In genomic region chr11:103078710-103079109, GRCh38 we compare ENCODE assay signal across 16 cellular contexts. TPM values are rescaled to one million over a fixed set of nuclear protein-coding genes. Genes with fewer than 3 reads are reported as not detected.
DNase-seq lines count a peak whose midpoint lies in the region; ATAC-seq, FAIRE-seq and TF ChIP-seq lines count a peak whose summit lies in the region.
"Had no signal": no experiment of that assay in that cellular context is flagged by ENCODE, and none has a peak within 500 bp of the region (broad histone marks: within the 10 kb centered on the region; RNA-seq: fewer than 3 reads in every experiment).

No MANE protein-coding gene starts in this region.

- H3K4me1 Mint-ChIP-seq in stimulated activated naive CD8-positive, alpha-beta T cell treated with anti-CD3 and anti-CD28 coated beads, Interleukin-15, Interleukin-2, amounts not matched to agents 100 ng/mL and 50 ng/mL, for 24 hours (ENCODE audit: low read depth), result peaks cover 2% of the 10 kb centered on the region
- H3K4me1 Mint-ChIP-seq in stimulated activated naive B cell treated with anti-CD40 and anti-IgM and Interleukin-4, amounts not matched to agents 10 μg/mL and 1 μg/mL and 100 μg/mL, for 72 hours, result peaks cover 8 to 14% of the 10 kb centered on the region in 2 donors
- H3K4me1 Mint-ChIP-seq: H9 had no signal

- H3K4me3 ChIP-seq in epithelial cell of esophagus (ENCODE audit: low read length), result no peak overlapping the region
- H3K4me3 ChIP-seq: BLaER1 had no signal

- no peaks in the 10 kb centered on the region for H3K27me3 Mint-ChIP-seq in stimulated activated naive CD8-positive, alpha-beta T cell treated with anti-CD3 and anti-CD28 coated beads, Interleukin-15, Interleukin-2, amounts not matched to agents 100 ng/mL and 50 ng/mL, for 24 hours
- H3K27me3 Mint-ChIP-seq in stimulated activated naive B cell treated with anti-CD40 and anti-IgM and Interleukin-4, amounts not matched to agents 10 μg/mL and 1 μg/mL and 100 μg/mL, for 72 hours, result no peaks in the 10 kb centered on the region

- no peak for DNase-seq in stimulated activated naive CD8-positive, alpha-beta T cell treated with anti-CD3 and anti-CD28 coated beads, Interleukin-15, Interleukin-2, amounts not matched to agents 100 U/mL and 50 U/mL, for 24 hours
- DNase-seq in epithelial cell of esophagus (ENCODE audit: low read depth) (peak; percentile 65), islet precursor cell (peak; percentile 40), anterior cingulate cortex (lab: John Stamatoyannopoulos, UW) (no peak), frontal cortex (ENCODE audit: low spot score in 2 of 2) (no peak)
- no peak for DNase-seq in stimulated activated naive B cell treated with anti-CD40 and anti-IgM and Interleukin-4, amounts not matched to agents 10 μg/mL and 1 μg/mL and 100 μg/mL, for 72 hours
- DNase-seq: 8988T, AML-193, DMS53, GF-D8, GOT3, H9 had no signal

- H3K27ac Mint-ChIP-seq in stimulated activated naive CD8-positive, alpha-beta T cell treated with anti-CD3 and anti-CD28 coated beads, Interleukin-15, Interleukin-2, amounts not matched to agents 100 ng/mL and 50 ng/mL, for 24 hours, result peak overlapping the region; percentile 24
- no peak overlapping the region for H3K27ac Mint-ChIP-seq in stimulated activated naive B cell treated with anti-CD40 and anti-IgM and Interleukin-4, amounts not matched to agents 10 μg/mL and 1 μg/mL and 100 μg/mL, for 72 hours

- H3K4me3 Mint-ChIP-seq in stimulated activated naive CD8-positive, alpha-beta T cell treated with anti-CD3 and anti-CD28 coated beads, Interleukin-15, Interleukin-2, amounts not matched to agents 100 ng/mL and 50 ng/mL, for 24 hours, result no peak overlapping the region
- H3K4me3 Mint-ChIP-seq in stimulated activated naive B cell treated with anti-CD40 and anti-IgM and Interleukin-4, amounts not matched to agents 10 μg/mL and 1 μg/mL and 100 μg/mL, for 72 hours, result no peak overlapping the region
- H3K4me3 Mint-ChIP-seq: H9 had no signal

- H3K9me3 Mint-ChIP-seq in stimulated activated naive CD8-positive, alpha-beta T cell treated with anti-CD3 and anti-CD28 coated beads, Interleukin-15, Interleukin-2, amounts not matched to agents 100 ng/mL and 50 ng/mL, for 24 hours, result no peaks in the 10 kb centered on the region
- H3K9me3 Mint-ChIP-seq in stimulated activated naive B cell treated with anti-CD40 and anti-IgM and Interleukin-4, amounts not matched to agents 10 μg/mL and 1 μg/mL and 100 μg/mL, for 72 hours, result no peaks in the 10 kb centered on the region
- H3K9me3 Mint-ChIP-seq: H9 had no signal

- no peak for FAIRE-seq in frontal cortex (lab: Jason Lieb, UNC)
- FAIRE-seq: GM18507, HepG2 had no signal

- no peak for TF ChIP-seq CTCF in epithelial cell of esophagus (IDR thresholded peaks at IDR 0.05; ENCODE audit: insufficient read depth, low read depth, low read length, missing control alignments)

- ATAC-seq in stimulated activated naive CD8-positive, alpha-beta T cell treated with anti-CD3 and anti-CD28 coated beads, Interleukin-15, Interleukin-2, amounts not matched to agents 100 U/mL and 50 U/mL, for 24 hours, result no peak
- ATAC-seq in stimulated activated naive B cell treated with anti-CD40 and anti-IgM and Interleukin-4, amounts not matched to agents 10 μg/mL and 1 μg/mL and 100 μg/mL, for 72 hours (replicated peaks), result no peak
- ATAC-seq: HepG2 had no signal

- H3K36me3 Mint-ChIP-seq in stimulated activated naive CD8-positive, alpha-beta T cell treated with anti-CD3 and anti-CD28 coated beads, Interleukin-15, Interleukin-2, amounts not matched to agents 100 ng/mL and 50 ng/mL, for 24 hours (ENCODE audit: low read depth), result peaks cover 78% of the 10 kb centered on the region
- peaks cover 42 to 50% of the 10 kb centered on the region in 2 donors for H3K36me3 Mint-ChIP-seq in stimulated activated naive B cell treated with anti-CD40 and anti-IgM and Interleukin-4, amounts not matched to agents 10 μg/mL and 1 μg/mL and 100 μg/mL, for 72 hours

RNA-seq across cellular contexts. Expression of gene DCUN1D5, which starts 13.2 kb away (rescaled TPM):
- 55.8 TPM for total RNA-seq in frontal cortex

RNA-seq across cellular contexts. Expression of gene DYNC2H1, which starts 30.5 kb away (rescaled TPM):
- 94.2 TPM for total RNA-seq in frontal cortex

Comparison
In these comparisons a context has a peak if more than half of its experiments do, and no peak if none do; other contexts are left out.
1. DNase-seq: peak in epithelial cell of esophagus (single experiment) and islet precursor cell (single experiment); none in stimulated activated naive CD8-positive, alpha-beta T cell treated with anti-CD3 and anti-CD28 coated beads, Interleukin-15, Interleukin-2, amounts not matched to agents 100 U/mL and 50 U/mL, for 24 hours (single experiment), stimulated activated naive B cell treated with anti-CD40 and anti-IgM and Interleukin-4, amounts not matched to agents 10 μg/mL and 1 μg/mL and 100 μg/mL, for 72 hours (single experiment), anterior cingulate cortex (0 of 58) and frontal cortex (0 of 2).